Comparison of ENCODE assay signal across 7 cellular contexts in the genomic region with DNA sequence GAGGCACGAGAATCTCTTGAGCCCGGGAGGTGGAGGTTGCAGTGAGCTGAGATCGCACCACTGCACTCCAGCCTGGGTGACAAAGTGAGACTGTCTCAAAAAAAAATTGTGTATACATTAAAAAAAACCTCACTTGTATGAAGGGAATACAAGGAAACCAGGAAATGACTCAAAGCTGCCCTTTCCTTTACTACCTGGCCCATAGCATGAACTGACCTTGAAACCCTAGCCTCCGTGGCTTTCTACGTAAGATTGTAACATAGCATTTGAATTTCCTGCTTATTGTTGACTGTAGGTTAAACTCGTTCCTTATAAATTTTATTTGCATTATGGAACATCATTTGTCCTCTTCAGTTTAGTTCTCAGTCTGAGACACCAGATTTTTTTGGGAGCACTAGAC. TPM values are rescaled to one million over a fixed set of nuclear protein-coding genes. Genes with fewer than 3 reads are reported as not detected.
A peak's percentile ranks its signal among the peaks of the same experiment; 100 is the strongest.
DNase-seq lines count a peak whose midpoint lies in the region; ATAC-seq and TF ChIP-seq lines count a peak whose summit lies in the region.

No MANE protein-coding gene starts in this region.

- H3K4me3 ChIP-seq in RWPE2 (ENCODE audit: severe bottlenecking) = no peak overlapping the region
- no peak overlapping the region for H3K4me3 ChIP-seq in effector memory CD4-positive, alpha-beta T cell (ENCODE audit: insufficient read depth, low read depth, low read length, poor library complexity, severe bottlenecking)

- no peaks in the 10 kb centered on the region for H3K9me3 ChIP-seq in RWPE2 (ENCODE audit: severe bottlenecking)
- H3K9me3 ChIP-seq in effector memory CD4-positive, alpha-beta T cell (ENCODE audit: control insufficient read depth, low read length) = no peaks in the 10 kb centered on the region

- H3K9me3 Mint-ChIP-seq in stimulated activated naive B cell treated with anti-CD40 and anti-IgM and Interleukin-4, amounts not matched to agents 10 μg/mL and 1 μg/mL and 100 μg/mL, for 72 hours = no peaks in the 10 kb centered on the region

- peak overlapping the region; percentile 96 for H3K27ac ChIP-seq in RWPE2 (ENCODE audit: poor library complexity, severe bottlenecking)
- H3K27ac ChIP-seq in effector memory CD4-positive, alpha-beta T cell (ENCODE audit: insufficient read depth, low read length, poor library complexity, severe bottlenecking) = no peak overlapping the region

- DNase-seq in H4 (ENCODE audit: low spot score) (peak; percentile 62), RWPE2 (ENCODE audit: low spot score) (no peak)
- no peak for DNase-seq in stimulated activated naive B cell treated with anti-CD40 and anti-IgM and Interleukin-4, amounts not matched to agents 10 μg/mL and 1 μg/mL and 100 μg/mL, for 72 hours
- DNase-seq in effector memory CD4-positive, alpha-beta T cell = no peak

- H3K4me3 Mint-ChIP-seq in stimulated activated naive B cell treated with anti-CD40 and anti-IgM and Interleukin-4, amounts not matched to agents 10 μg/mL and 1 μg/mL and 100 μg/mL, for 72 hours = no peak overlapping the region

- TF ChIP-seq CTCF in RWPE2 (IDR thresholded peaks at IDR 0.05; ENCODE audit: poor library complexity, severe bottlenecking) = no peak

- H3K4me1 ChIP-seq in RWPE2 (ENCODE audit: insufficient read depth, poor library complexity, severe bottlenecking) = peaks cover 40% of the 10 kb centered on the region
- H3K4me1 ChIP-seq in effector memory CD4-positive, alpha-beta T cell (ENCODE audit: control insufficient read depth, insufficient read depth, low read length, poor library complexity, severe bottlenecking) = peaks cover 34% of the 10 kb centered on the region

- H3K27ac Mint-ChIP-seq in stimulated activated naive B cell treated with anti-CD40 and anti-IgM and Interleukin-4, amounts not matched to agents 10 μg/mL and 1 μg/mL and 100 μg/mL, for 72 hours = peak overlapping the region; percentile 26

- H3K36me3 Mint-ChIP-seq in stimulated activated naive B cell treated with anti-CD40 and anti-IgM and Interleukin-4, amounts not matched to agents 10 μg/mL and 1 μg/mL and 100 μg/mL, for 72 hours = peaks cover 0 to 2% of the 10 kb centered on the region in 2 donors

- no peaks in the 10 kb centered on the region for H3K27me3 ChIP-seq in RWPE2 (ENCODE audit: insufficient read depth, poor library complexity, severe bottlenecking)
- no peaks in the 10 kb centered on the region for H3K27me3 ChIP-seq in effector memory CD4-positive, alpha-beta T cell (replicated peaks; ENCODE audit: control insufficient read depth, insufficient read depth, low read length, poor library complexity, severe bottlenecking)

- ATAC-seq in RWPE2 (ENCODE audit: low read depth) (peak; percentile 49), esophagus mucosa (peak; percentile 56), HG03039 (IDR thresholded peaks at IDR 0.05; ENCODE audit: unreplicated experiment) (no peak), HG03159 (IDR thresholded peaks at IDR 0.05; ENCODE audit: unreplicated experiment) (no peak)
- ATAC-seq in stimulated activated naive B cell treated with anti-CD40 and anti-IgM and Interleukin-4, amounts not matched to agents 10 μg/mL and 1 μg/mL and 100 μg/mL, for 72 hours (replicated peaks) = no peak

- H3K4me1 Mint-ChIP-seq in stimulated activated naive B cell treated with anti-CD40 and anti-IgM and Interleukin-4, amounts not matched to agents 10 μg/mL and 1 μg/mL and 100 μg/mL, for 72 hours = peaks cover 38 to 61% of the 10 kb centered on the region in 2 donors

- no peaks in the 10 kb centered on the region for H3K36me3 ChIP-seq in RWPE2 (ENCODE audit: low read depth)
- no peaks in the 10 kb centered on the region for H3K36me3 ChIP-seq in effector memory CD4-positive, alpha-beta T cell (ENCODE audit: control insufficient read depth, insufficient read depth, low read length)

- no peaks in the 10 kb centered on the region for H3K27me3 Mint-ChIP-seq in stimulated activated naive B cell treated with anti-CD40 and anti-IgM and Interleukin-4, amounts not matched to agents 10 μg/mL and 1 μg/mL and 100 μg/mL, for 72 hours

RNA-seq across cellular contexts. Expression of a gene that starts 9.1 kb away (rescaled TPM):
- 194 and 203 TPM in 2 replicates for total RNA-seq in H4 (2014; rRNA removed; shearing (Covaris generic))
- 36.5 TPM for total RNA-seq in esophagus mucosa

RNA-seq across cellular contexts. Expression of a gene that starts 18.6 kb away (rescaled TPM):
- total RNA-seq in H4 (2014; rRNA removed; shearing (Covaris generic)) = 2.7 and 3.1 TPM in 2 replicates
- 3.1 TPM for total RNA-seq in esophagus mucosa

Comparison
In these comparisons a context has a peak if more than half of its experiments do, and no peak if none do; other contexts are left out.
1. ATAC-seq: peak in RWPE2 (single experiment) and esophagus mucosa (single experiment); none in stimulated activated naive B cell treated with anti-CD40 and anti-IgM and Interleukin-4, amounts not matched to agents 10 μg/mL and 1 μg/mL and 100 μg/mL, for 72 hours (0 of 2), HG03039 (single experiment) and HG03159 (single experiment).